ENCODE assay signal across 38 cellular contexts in genomic region chr4:135840781-135841180, GRCh38.
"Had no signal": no experiment of that assay in that cellular context is flagged by ENCODE, and none has a peak within 500 bp of the region (broad histone marks: within the 10 kb centered on the region; RNA-seq: fewer than 3 reads in every experiment).

No MANE protein-coding gene starts in this region.

- H3K36me3 ChIP-seq: adrenal gland, ascending aorta, brain microvascular endothelial cell, breast epithelium, cardiac muscle cell had no signal

- H3K27me3 ChIP-seq: adrenal gland, ascending aorta, body of pancreas, brain microvascular endothelial cell, breast epithelium, cardiac muscle cell had no signal

- H3K4me1 Mint-ChIP-seq: activated naive CD4-positive, alpha-beta T cell treated with anti-CD3 and anti-CD28 coated beads, Interleukin-2, amount 10 ng/mL, durations not matched to agents 7 days and 5 days; activated naive CD4-positive, alpha-beta T cell treated with anti-CD3 and anti-CD28 coated beads, Interleukin-2, amount 50 U/mL, for 24 hours; activated naive CD8-positive, alpha-beta T cell treated with anti-CD3 and anti-CD28 coated beads for 36 hours; activated naive CD8-positive, alpha-beta T cell treated with anti-CD3 and anti-CD28 coated beads, Interleukin-2, amount 10 ng/mL, durations not matched to agents 7 days and 5 days; activated naive CD8-positive, alpha-beta T cell treated with anti-CD3 and anti-CD28 coated beads, Interleukin-2, amount 50 U/mL, for 24 hours; activated T-helper 17 cell treated with anti-CD3 and anti-CD28 coated beads, Interleukin-2, amount 50 U/mL, for 72 hours; central memory CD8-positive, alpha-beta T cell had no signal

- ATAC-seq: activated naive CD4-positive, alpha-beta T cell treated with anti-CD3 and anti-CD28 coated beads, Interleukin-2, amount 50 U/mL, for 72 hours; activated naive CD8-positive, alpha-beta T cell treated with anti-CD3 and anti-CD28 coated beads, Interleukin-2, amount 50 U/mL, for 24 hours; activated T-cell treated with anti-CD3 and anti-CD28 coated beads, Interleukin-2, amount 50 U/mL, for 4 hours; activated T-cell treated with anti-CD3 and anti-CD28 coated beads, Interleukin-2, amount 50 U/mL, for 72 hours; activated T-helper 17 cell treated with anti-CD3 and anti-CD28 coated beads, Interleukin-2, amount 50 U/mL, for 72 hours; body of pancreas had no signal

- H3K27ac ChIP-seq: adrenal gland, ascending aorta, body of pancreas, brain microvascular endothelial cell, breast epithelium, cardiac muscle cell had no signal

- H3K27me3 Mint-ChIP-seq: activated naive CD4-positive, alpha-beta T cell treated with anti-CD3 and anti-CD28 coated beads, Interleukin-2, amount 10 ng/mL, durations not matched to agents 7 days and 5 days; activated naive CD4-positive, alpha-beta T cell treated with anti-CD3 and anti-CD28 coated beads, Interleukin-2, amount 50 U/mL, for 24 hours; activated naive CD8-positive, alpha-beta T cell; activated naive CD8-positive, alpha-beta T cell treated with anti-CD3 and anti-CD28 coated beads for 36 hours; activated naive CD8-positive, alpha-beta T cell treated with anti-CD3 and anti-CD28 coated beads, Interleukin-2, amount 10 ng/mL, durations not matched to agents 7 days and 5 days; activated naive CD8-positive, alpha-beta T cell treated with anti-CD3 and anti-CD28 coated beads, Interleukin-2, amount 50 U/mL, for 24 hours; activated T-cell treated with anti-CD3 and anti-CD28 coated beads, Interleukin-2, amount 50 U/mL, for 24 hours; activated T-helper 17 cell treated with anti-CD3 and anti-CD28 coated beads, Interleukin-2, amount 50 U/mL, for 72 hours; brain; central memory CD8-positive, alpha-beta T cell had no signal

- H3K4me3 ChIP-seq: adrenal gland, ascending aorta, body of pancreas, breast epithelium, cardiac muscle cell had no signal

- H3K27ac Mint-ChIP-seq: activated naive CD4-positive, alpha-beta T cell treated with anti-CD3 and anti-CD28 coated beads for 36 hours; activated naive CD4-positive, alpha-beta T cell treated with anti-CD3 and anti-CD28 coated beads, Interleukin-2, amount 10 ng/mL, durations not matched to agents 7 days and 5 days; activated naive CD4-positive, alpha-beta T cell treated with anti-CD3 and anti-CD28 coated beads, Interleukin-2, amount 50 U/mL, for 24 hours; activated naive CD4-positive, alpha-beta T cell treated with anti-CD3 and anti-CD28 coated beads, Interleukin-2, amount 50 U/mL, for 72 hours; activated naive CD8-positive, alpha-beta T cell; activated naive CD8-positive, alpha-beta T cell treated with anti-CD3 and anti-CD28 coated beads for 36 hours; activated naive CD8-positive, alpha-beta T cell treated with anti-CD3 and anti-CD28 coated beads, Interleukin-2, amount 10 ng/mL, durations not matched to agents 7 days and 5 days; activated naive CD8-positive, alpha-beta T cell treated with anti-CD3 and anti-CD28 coated beads, Interleukin-2, amount 50 U/mL, for 24 hours; activated T-cell treated with anti-CD3 and anti-CD28 coated beads, Interleukin-2, amount 50 U/mL, for 24 hours; activated T-cell treated with anti-CD3 and anti-CD28 coated beads, Interleukin-2, amount 50 U/mL, for 72 hours; activated T-helper 1 cell treated with anti-CD3 and anti-CD28 coated beads, Interleukin-12 subunit alpha, Interleukin-12 subunit beta, Interleukin-2, Interleukin-4 antibody, amounts not matched to agents 30 ng/mL and 10 ng/mL and 1 ng/mL, durations not matched to agents 14 hours and 24 hours and 36 hours; activated T-helper 17 cell treated with anti-CD3 and anti-CD28 coated beads, Interleukin-2, amount 50 U/mL, for 72 hours; activated T-helper 2 cell treated with anti-CD3 and anti-CD28 coated beads, Interferon-gamma antibody, Interleukin-2, Interleukin-4, amounts not matched to agents 10 μg/mL and 5 μg/mL and 100 μg/mL, durations not matched to agents 14 hours and 24 hours and 36 hours; brain had no signal

- H3K9me3 Mint-ChIP-seq: activated naive CD4-positive, alpha-beta T cell treated with anti-CD3 and anti-CD28 coated beads, Interleukin-2, amount 50 U/mL, for 24 hours; activated naive CD8-positive, alpha-beta T cell treated with anti-CD3 and anti-CD28 coated beads, Interleukin-2, amount 10 ng/mL, durations not matched to agents 7 days and 5 days; activated T-helper 1 cell treated with anti-CD3 and anti-CD28 coated beads, Interleukin-12 subunit alpha, Interleukin-12 subunit beta, Interleukin-2, Interleukin-4 antibody, amounts not matched to agents 30 ng/mL and 10 ng/mL and 1 ng/mL, durations not matched to agents 14 hours and 24 hours and 36 hours; brain had no signal

- H3K36me3 Mint-ChIP-seq: activated naive CD4-positive, alpha-beta T cell treated with anti-CD3 and anti-CD28 coated beads, Interleukin-2, amount 10 ng/mL, durations not matched to agents 7 days and 5 days; activated naive CD4-positive, alpha-beta T cell treated with anti-CD3 and anti-CD28 coated beads, Interleukin-2, amount 50 U/mL, for 24 hours; activated naive CD4-positive, alpha-beta T cell treated with anti-CD3 and anti-CD28 coated beads, Interleukin-2, amount 50 U/mL, for 72 hours; activated naive CD8-positive, alpha-beta T cell; activated naive CD8-positive, alpha-beta T cell treated with anti-CD3 and anti-CD28 coated beads for 36 hours; activated naive CD8-positive, alpha-beta T cell treated with anti-CD3 and anti-CD28 coated beads, Interleukin-2, amount 10 ng/mL, durations not matched to agents 7 days and 5 days; brain had no signal

- H3K9me3 ChIP-seq: adrenal gland, ascending aorta, body of pancreas, breast epithelium had no signal

- H3K4me1 ChIP-seq: adrenal gland, ascending aorta, body of pancreas, breast epithelium had no signal

- H3K4me3 Mint-ChIP-seq: activated naive CD4-positive, alpha-beta T cell treated with anti-CD3 and anti-CD28 coated beads for 36 hours; activated naive CD4-positive, alpha-beta T cell treated with anti-CD3 and anti-CD28 coated beads, Interleukin-2, amount 10 ng/mL, durations not matched to agents 7 days and 5 days; activated naive CD4-positive, alpha-beta T cell treated with anti-CD3 and anti-CD28 coated beads, Interleukin-2, amount 50 U/mL, for 24 hours; activated naive CD8-positive, alpha-beta T cell; activated naive CD8-positive, alpha-beta T cell treated with anti-CD3 and anti-CD28 coated beads for 36 hours; activated naive CD8-positive, alpha-beta T cell treated with anti-CD3 and anti-CD28 coated beads, Interleukin-2, amount 10 ng/mL, durations not matched to agents 7 days and 5 days; activated naive CD8-positive, alpha-beta T cell treated with anti-CD3 and anti-CD28 coated beads, Interleukin-2, amount 50 U/mL, for 24 hours; activated T-cell treated with anti-CD3 and anti-CD28 coated beads, Interleukin-2, amount 50 U/mL, for 24 hours; activated T-cell treated with anti-CD3 and anti-CD28 coated beads, Interleukin-2, amount 50 U/mL, for 4 hours; activated T-cell treated with anti-CD3 and anti-CD28 coated beads, Interleukin-2, amount 50 U/mL, for 72 hours; activated T-helper 1 cell treated with anti-CD3 and anti-CD28 coated beads, Interleukin-12 subunit alpha, Interleukin-12 subunit beta, Interleukin-2, Interleukin-4 antibody, amounts not matched to agents 30 ng/mL and 10 ng/mL and 1 ng/mL, durations not matched to agents 14 hours and 24 hours and 36 hours; activated T-helper 17 cell treated with anti-CD3 and anti-CD28 coated beads, Interleukin-2, amount 50 U/mL, for 72 hours; brain; central memory CD8-positive, alpha-beta T cell had no signal

- DNase-seq: activated effector memory CD4-positive, alpha-beta T cell treated with anti-CD3 and anti-CD28 coated beads, Interleukin-2, amount 50 U/mL, for 16 hours; activated effector memory CD4-positive, alpha-beta T cell treated with Interleukin-2 at 50 U/mL for 16 hours; activated gamma-delta T cell; activated gamma-delta T cell treated with Interleukin-2 at 50 U/mL for 16 hours; activated naive CD4-positive, alpha-beta T cell; activated naive CD4-positive, alpha-beta T cell treated with anti-CD3 and anti-CD28 coated beads for 36 hours; activated naive CD4-positive, alpha-beta T cell treated with anti-CD3 and anti-CD28 coated beads, Interleukin-2, amount 10 ng/mL, durations not matched to agents 7 days and 5 days; activated naive CD4-positive, alpha-beta T cell treated with anti-CD3 and anti-CD28 coated beads, Interleukin-2, amount 50 U/mL, for 16 hours; activated naive CD4-positive, alpha-beta T cell treated with Interleukin-2 at 50 U/mL for 16 hours; activated naive CD8-positive, alpha-beta T cell treated with anti-CD3 and anti-CD28 coated beads for 36 hours; activated naive CD8-positive, alpha-beta T cell treated with anti-CD3 and anti-CD28 coated beads, Interleukin-2, amount 10 ng/mL, durations not matched to agents 7 days and 5 days; activated naive CD8-positive, alpha-beta T cell treated with anti-CD3 and anti-CD28 coated beads, Interleukin-2, amount 50 U/mL, for 24 hours; activated T-cell treated with anti-CD3 and anti-CD28 coated beads, Interleukin-2, amount 50 U/mL, for 1 hour; activated T-cell treated with anti-CD3 and anti-CD28 coated beads, Interleukin-2, amount 50 U/mL, for 24 hours; activated T-cell treated with anti-CD3 and anti-CD28 coated beads, Interleukin-2, amount 50 U/mL, for 4 hours; activated T-cell treated with anti-CD3 and anti-CD28 coated beads, Interleukin-2, amount 50 U/mL, for 48 hours; activated T-cell treated with anti-CD3 and anti-CD28 coated beads, Interleukin-2, amount 50 U/mL, for 72 hours; adrenal gland; amniotic stem cell; amygdala; anterior cingulate cortex; aorta; body of pancreas; brain microvascular endothelial cell; caudate nucleus; central memory CD4-positive, alpha-beta T cell; cerebellar nuclear complex had no signal
